Comparison of ENCODE assay signal across 9 cellular contexts in the genomic region with DNA sequence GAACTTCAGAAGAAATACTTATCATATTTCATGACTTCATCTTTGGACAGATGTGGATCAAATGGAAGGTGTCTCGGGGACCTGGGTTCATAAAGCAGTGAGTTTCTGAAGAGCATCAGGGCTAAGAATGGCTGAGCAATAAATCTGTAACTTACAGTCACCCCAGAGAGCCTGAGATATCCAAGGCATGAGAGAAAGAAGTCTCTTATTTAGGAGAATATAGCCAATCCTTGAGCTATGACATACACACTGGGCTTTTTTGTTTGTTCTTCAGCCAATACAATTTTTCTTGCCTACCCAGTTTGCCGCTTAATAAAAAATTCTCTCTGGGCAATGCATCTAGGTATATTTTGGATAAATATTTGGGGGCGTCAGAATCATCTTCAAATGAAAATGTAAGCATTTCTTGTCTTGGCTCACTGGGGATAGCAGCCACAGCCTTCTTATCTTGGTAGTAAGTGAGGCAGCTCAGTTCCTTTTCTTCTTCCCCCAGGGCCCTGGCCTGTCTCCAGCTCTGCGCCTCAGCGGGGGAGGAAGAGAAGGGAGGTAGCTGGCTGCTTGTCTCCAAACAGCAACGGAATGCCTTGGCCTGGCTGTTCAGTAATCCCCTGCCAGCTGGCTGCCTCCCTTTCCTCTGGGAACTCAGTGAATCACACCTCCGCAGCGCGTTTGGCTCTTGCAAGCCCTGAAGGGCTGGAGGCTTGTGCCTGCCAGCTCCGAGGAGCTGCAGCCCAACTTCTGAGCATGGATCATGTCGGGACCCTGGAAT.
A peak's percentile ranks its signal among the peaks of the same experiment; 100 is the strongest.
DNase-seq lines count a peak whose midpoint lies in the region; TF ChIP-seq lines count a peak whose summit lies in the region.
"Had no signal": no experiment of that assay in that cellular context is flagged by ENCODE, and none has a peak within 500 bp of the region (broad histone marks: within the 10 kb centered on the region; RNA-seq: fewer than 3 reads in every experiment).

No MANE protein-coding gene starts in this region.

- no peaks in the 10 kb centered on the region for H3K4me1 Mint-ChIP-seq in T-helper 2 cell treated with Interferon-gamma antibody and Interleukin-4, amounts not matched to agents 5 μg/mL and 100 μg/mL, for 36 hours (ENCODE audit: low read depth)

- H2AFZ ChIP-seq in mammary epithelial cell (ENCODE audit: low read depth, low read length) = no peak overlapping the region

- H3K27ac ChIP-seq in A673 (ENCODE audit: low read depth, low read length, poor library complexity, severe bottlenecking) = no peak overlapping the region
- no peak overlapping the region for H3K27ac ChIP-seq in mammary epithelial cell (ENCODE audit: insufficient read depth, low read depth, low read length)
- peak overlapping the region in 3 of 5 donors; percentile 12 to 70 (median 62) for H3K27ac ChIP-seq in stomach

- no peak for TF ChIP-seq EP300 in stomach (IDR thresholded peaks at IDR 0.05)

- WGBS in mammary epithelial cell (ENCODE audit: low coverage, missing lambda C conversion rate) = 10% methylated on average over 9 of the region's 11 CpGs
- WGBS in stomach, 5 donors = 7 to 13% (median 11%) methylated on average over 11 of the region's 11 CpGs

- H3K4me3 Mint-ChIP-seq in T-helper 2 cell treated with Interferon-gamma antibody and Interleukin-4, amounts not matched to agents 5 μg/mL and 100 μg/mL, for 36 hours = no peak overlapping the region

- H3K4me1 ChIP-seq in A673 (ENCODE audit: insufficient read depth, low read length, poor library complexity, severe bottlenecking) (peaks cover 14% of the 10 kb centered on the region), mammary epithelial cell (ENCODE audit: insufficient read depth, low read length) (peaks cover 16% of the 10 kb centered on the region), stomach (peaks cover 15 to 31% (median 24%) of the 10 kb centered on the region in 4 donors)

- CTCF ChIA-PET in A673 (lab: Charles Lee) (interaction anchor here (1.5 to 2.8 kb wide), 2 partner anchors 13 to 15 kb away, joined by 9 to 15 read pairs; no protein-coding TSS in a partner anchor), mammary epithelial cell (lab: Charles Lee; ENCODE audit: low non-redundant PET) (interaction anchor here (0.6 to 0.7 kb wide), 3 partner anchors 9 to 57 kb away, joined by 3 read pairs; no protein-coding TSS in a partner anchor)

- H4K20me1 ChIP-seq in mammary epithelial cell (ENCODE audit: insufficient read depth, low read length) = no peaks in the 10 kb centered on the region

- no peak overlapping the region for H3K9ac ChIP-seq in mammary epithelial cell (ENCODE audit: insufficient read depth, low read length)

- no peaks in the 10 kb centered on the region for H3K79me2 ChIP-seq in mammary epithelial cell (ENCODE audit: insufficient read depth, low read length)

- H3K36me3 Mint-ChIP-seq in T-helper 2 cell treated with Interferon-gamma antibody and Interleukin-4, amounts not matched to agents 5 μg/mL and 100 μg/mL, for 36 hours (ENCODE audit: low read depth) = no peaks in the 10 kb centered on the region

- TF ChIP-seq CTCF in A673 (conservative IDR thresholded peaks at IDR 0.05; ENCODE audit: low read depth, low read length) (no peak), mammary epithelial cell (conservative IDR thresholded peaks at IDR 0.05 in 1 of 2, IDR thresholded peaks at IDR 0.05 in 1 of 2; ENCODE audit: extremely low read depth in 1 of 2, insufficient read depth in 1 of 2, low read depth in 1 of 2, low read length in 2 of 2) (no peak), stomach (IDR thresholded peaks at IDR 0.05) (no peak)

- peak; percentile 99 for DNase-seq in A673 (ENCODE audit: low spot score)
- peak; percentile 71 for DNase-seq in LoVo (ENCODE audit: low spot score)
- DNase-seq in mammary epithelial cell = peak; percentile 95
- DNase-seq in islet precursor cell = peak; percentile 98
- peak; percentile 90 for DNase-seq in stomach
- no peak for DNase-seq in SK-N-DZ (ENCODE audit: low spot score)
- no peak for DNase-seq in activated effector memory CD4-positive, alpha-beta T cell treated with Interleukin-2 at 50 U/mL for 16 hours
- no peak for DNase-seq in T-helper 2 cell treated with Interferon-gamma antibody and Interleukin-4, amounts not matched to agents 5 μg/mL and 100 μg/mL, for 36 hours (ENCODE audit: low spot score)
- DNase-seq: DND-41 had no signal

- H3K9me3 ChIP-seq in A673 (ENCODE audit: low read depth, low read length, poor library complexity, severe bottlenecking) = no peaks in the 10 kb centered on the region
- H3K9me3 ChIP-seq in mammary epithelial cell (replicated peaks; ENCODE audit: insufficient read depth, low read length) = no peaks in the 10 kb centered on the region
- no peaks in the 10 kb centered on the region for H3K9me3 ChIP-seq in stomach

- H3K36me3 ChIP-seq in A673 (ENCODE audit: insufficient read depth, low read length, poor library complexity, severe bottlenecking) (no peaks in the 10 kb centered on the region), mammary epithelial cell (ENCODE audit: insufficient read depth, low read length) (no peaks in the 10 kb centered on the region), stomach (no peaks in the 10 kb centered on the region)

- peak overlapping the region; percentile 17 for H3K4me2 ChIP-seq in mammary epithelial cell (ENCODE audit: insufficient read depth, low read depth, low read length)

- BruUV-seq in A673 (replicated peaks; lab: Mats Ljungman, UMichigan) (no TSS peak), mammary epithelial cell (replicated peaks; lab: Mats Ljungman, UMichigan) (no TSS peak)

- dilution Hi-C loops in mammary epithelial cell (cut with HindIII; ENCODE audit: low sequenced_read_pairs) = no loop called here

- H3K27ac Mint-ChIP-seq in T-helper 2 cell treated with Interferon-gamma antibody and Interleukin-4, amounts not matched to agents 5 μg/mL and 100 μg/mL, for 36 hours = no peak overlapping the region

- intact Hi-C loops in A673 (cut with micrococcal nuclease; ENCODE audit: unreplicated experiment) (no loop called here), mammary epithelial cell (cut with micrococcal nuclease) (no loop called here), stomach (cut with DNase I; ENCODE audit: low total_unique reads) (no loop called here)

- TF ChIP-seq POLR2A in stomach (IDR thresholded peaks at IDR 0.05) = no peak

- H3K27me3 ChIP-seq in A673 (replicated peaks; ENCODE audit: insufficient read depth, low read depth, low read length, poor library complexity) (no peaks in the 10 kb centered on the region), mammary epithelial cell (ENCODE audit: insufficient read depth, low read length) (no peaks in the 10 kb centered on the region), stomach (no peaks in the 10 kb centered on the region)

- in situ Hi-C loops in mammary epithelial cell (cut with MboI; ENCODE audit: low sequenced_read_pairs in 2 of 2) = loop anchor here in 1 of 2 donors (25.0 kb wide), 1 partner anchor 607 kb away; no protein-coding TSS in a partner anchor

- H3K4me3 ChIP-seq in A673 (ENCODE audit: low read depth, low read length, poor library complexity, severe bottlenecking) (no peak overlapping the region), mammary epithelial cell (replicated peaks in 1 of 3; ENCODE audit: insufficient read depth in 1 of 3, low read depth in 2 of 3, low read length in 3 of 3) (no peak overlapping the region), stomach (no peak overlapping the region)

- peaks cover 12% of the 10 kb centered on the region for H3K27me3 Mint-ChIP-seq in T-helper 2 cell treated with Interferon-gamma antibody and Interleukin-4, amounts not matched to agents 5 μg/mL and 100 μg/mL, for 36 hours (ENCODE audit: low read depth)

- POLR2A ChIA-PET in A673 (lab: Charles Lee; ENCODE audit: low non-redundant PET) = no interaction called here

- no peaks in the 10 kb centered on the region for H3K9me3 Mint-ChIP-seq in T-helper 2 cell treated with Interferon-gamma antibody and Interleukin-4, amounts not matched to agents 5 μg/mL and 100 μg/mL, for 36 hours

Comparison
In these comparisons a context has a peak if more than half of its experiments do, and no peak if none do; other contexts are left out.
1. DNase-seq: peak in A673 (single experiment), LoVo (single experiment), mammary epithelial cell (single experiment), islet precursor cell (single experiment) and stomach (single experiment); none in SK-N-DZ (single experiment), activated effector memory CD4-positive, alpha-beta T cell treated with Interleukin-2 at 50 U/mL for 16 hours (single experiment) and T-helper 2 cell treated with Interferon-gamma antibody and Interleukin-4, amounts not matched to agents 5 μg/mL and 100 μg/mL, for 36 hours (single experiment).
2. H3K27ac ChIP-seq: peak in stomach (3 of 5); none in A673 (single experiment) and mammary epithelial cell (single experiment).